ENCODE assay signal across 14 cellular contexts in genomic region chr12:120215766-120216735, GRCh38. TPM values are rescaled to one million over a fixed set of nuclear protein-coding genes. Genes with fewer than 3 reads are reported as not detected.
DNase-seq lines count a peak whose midpoint lies in the region; TF ChIP-seq lines count a peak whose summit lies in the region.
"Had no signal": no experiment of that assay in that cellular context is flagged by ENCODE, and none has a peak within 500 bp of the region (broad histone marks: within the 10 kb centered on the region; RNA-seq: fewer than 3 reads in every experiment).

No MANE protein-coding gene starts in this region.

- H3K9me3 ChIP-seq in H9 (ENCODE audit: control insufficient read depth, low read depth, low read length) (no peaks in the 10 kb centered on the region), breast epithelium (no peaks in the 10 kb centered on the region)
- H3K9me3 ChIP-seq: gastrocnemius medialis, Peyer's patch, SK-N-SH had no signal

- no peaks in the 10 kb centered on the region for H3K4me1 ChIP-seq in H9 (ENCODE audit: insufficient read depth, low read length)
- H3K4me1 ChIP-seq in breast epithelium = no peaks in the 10 kb centered on the region
- H3K4me1 ChIP-seq: gastrocnemius medialis, parathyroid adenoma, Peyer's patch had no signal

- TF ChIP-seq CTCF in Calu3 (IDR thresholded peaks at IDR 0.05; ENCODE audit: unreplicated experiment) (no peak), H9 (conservative IDR thresholded peaks at IDR 0.05) (no peak), breast epithelium (IDR thresholded peaks at IDR 0.05) (no peak), nephron progenitor cell (IDR thresholded peaks at IDR 0.05) (no peak)

- no peak overlapping the region for H2BK12ac ChIP-seq in H9 (ENCODE audit: insufficient read length, low read depth, low read length)

- H3K27me3 Mint-ChIP-seq in Calu3 (ENCODE audit: unreplicated experiment) = no peaks in the 10 kb centered on the region
- H3K27me3 Mint-ChIP-seq in H9 (ENCODE audit: low read depth) = no peaks in the 10 kb centered on the region
- H3K27me3 Mint-ChIP-seq in nephron progenitor cell (ENCODE audit: low read depth, poor library complexity) = no peaks in the 10 kb centered on the region

- no peak overlapping the region for H2AK5ac ChIP-seq in H9 (ENCODE audit: insufficient read length, low read length)

- H3K36me3 ChIP-seq in breast epithelium = peaks cover 17% of the 10 kb centered on the region

- BruUV-seq in Calu3 (replicated peaks; lab: Mats Ljungman, UMichigan) = no TSS peak

- H3K79me1 ChIP-seq in H9 (ENCODE audit: insufficient read depth, low read depth, low read length, poor library complexity, severe bottlenecking) = no peaks in the 10 kb centered on the region

- no peak overlapping the region for H3K14ac ChIP-seq in H9 (ENCODE audit: insufficient read depth, low read length)

- H4K5ac ChIP-seq in H9 (ENCODE audit: insufficient read length, low read depth, low read length) = no peak overlapping the region

- H4K20me1 ChIP-seq in H9 (ENCODE audit: control insufficient read depth, insufficient read depth, insufficient read length) = no peaks in the 10 kb centered on the region

- WGBS in H9 (ENCODE audit: extremely low coverage, insufficient read length, low lambda C conversion rate) = no CpG with 5 or more reads among the region's 23 CpGs

- no peak overlapping the region for H3K4me3 ChIP-seq in breast epithelium
- H3K4me3 ChIP-seq: coronary artery, gastrocnemius medialis, Peyer's patch had no signal

- H4K8ac ChIP-seq in H9 (replicated peaks; ENCODE audit: insufficient read length, low read depth, low read length) = no peak overlapping the region

- no peak overlapping the region for H3K9ac ChIP-seq in H9 (ENCODE audit: extremely low read depth, insufficient read length, low read length)
- H3K9ac ChIP-seq: parathyroid adenoma, SK-N-SH had no signal

- H3K4me1 Mint-ChIP-seq in Calu3 (ENCODE audit: low read depth, unreplicated experiment) = no peaks in the 10 kb centered on the region
- peaks cover 0 to 9% of the 10 kb centered on the region in 2 experiments; a peak in 2 of 4 replicates for H3K4me1 Mint-ChIP-seq in H9
- peaks cover 28% of the 10 kb centered on the region for H3K4me1 Mint-ChIP-seq in nephron progenitor cell

- no peak overlapping the region for H4K91ac ChIP-seq in H9 (ENCODE audit: insufficient read length, low read depth, low read length)

- H3K36me3 Mint-ChIP-seq in Calu3 (ENCODE audit: insufficient read depth, unreplicated experiment) (peaks cover 88% of the 10 kb centered on the region), H9 (ENCODE audit: insufficient read depth in 1 of 3, low read depth in 3 of 3) (peaks cover 23 to 72% (median 62%) of the 10 kb centered on the region in 3 experiments), nephron progenitor cell (ENCODE audit: low read depth) (peaks cover 31% of the 10 kb centered on the region)

- H3K4me3 Mint-ChIP-seq in Calu3 (ENCODE audit: low read depth, unreplicated experiment) (no peak overlapping the region), H9 (peak overlapping the region in 1 of 2 experiments; percentile 22; a peak in 2 of 5 replicates), nephron progenitor cell (no peak overlapping the region)

- no peak overlapping the region for H3K56ac ChIP-seq in H9 (ENCODE audit: insufficient read length, low read depth, low read length)

- no peaks in the 10 kb centered on the region for H3K23me2 ChIP-seq in H9 (ENCODE audit: insufficient read length, low read depth, low read length, poor library complexity, severe bottlenecking)

- H3K27ac ChIP-seq in H9 (ENCODE audit: insufficient read length, low read depth, low read length) (no peak overlapping the region), breast epithelium (peak overlapping the region; percentile 1 to 71)
- H3K27ac ChIP-seq: coronary artery, gastrocnemius medialis, parathyroid adenoma, Peyer's patch had no signal

- H3K27me3 ChIP-seq in H9 (ENCODE audit: insufficient read depth, low read length) (no peaks in the 10 kb centered on the region; the same call in 1 of the 2 replicates), breast epithelium (no peaks in the 10 kb centered on the region)
- H3K27me3 ChIP-seq: gastrocnemius medialis, Peyer's patch had no signal

- no peak overlapping the region for H2AFZ ChIP-seq in H9 (ENCODE audit: low read length)
- H2AFZ ChIP-seq: parathyroid adenoma had no signal

- TF ChIP-seq POLR2A in breast epithelium (IDR thresholded peaks at IDR 0.05) = no peak

- H2BK5ac ChIP-seq in H9 (ENCODE audit: insufficient read length, low read length) = no peak overlapping the region

- H3T11ph ChIP-seq in H9 (ENCODE audit: low read length) = no peak overlapping the region

- no peak overlapping the region for H3K23ac ChIP-seq in H9 (ENCODE audit: insufficient read length, low read depth, low read length)

- no peak overlapping the region for H2BK15ac ChIP-seq in H9 (ENCODE audit: low read depth, low read length)

- H2BK20ac ChIP-seq in H9 (ENCODE audit: low read depth, low read length, poor library complexity, severe bottlenecking) = no peak overlapping the region

- CTCF ChIA-PET in Calu3 (lab: Charles Lee) = interaction anchor here (0.6 to 0.8 kb wide), 2 partner anchors 15 kb away, joined by 3 to 4 read pairs; no protein-coding TSS in a partner anchor

- H3K18ac ChIP-seq in H9 (ENCODE audit: insufficient read length, low read depth, low read length) = no peak overlapping the region

- DNase-seq in Calu3 = no peak
- DNase-seq in H9 = no peak
- no peak for DNase-seq in breast epithelium (ENCODE audit: low spot score in 2 of 2)
- no peak for DNase-seq in nephron progenitor cell
- DNase-seq in DMS114 treated with DMSO at 0.1 percent for 48 hours (lab: John Stamatoyannopoulos, UW; ENCODE audit: unreplicated experiment) = no peak
- DNase-seq in nucleus accumbens (lab: John Stamatoyannopoulos, UW) = no peak
- DNase-seq in central memory CD4-positive, alpha-beta T cell = no peak
- DNase-seq: gastrocnemius medialis, NCI-H1436 treated with DMSO at 0.1 percent for 48 hours, NCI-H82, Peyer's patch had no signal

- H3K4me2 ChIP-seq in H9 (ENCODE audit: insufficient read depth, insufficient read length, low read length) = no peak overlapping the region
- H3K4me2 ChIP-seq: SK-N-SH had no signal

- H3K27ac Mint-ChIP-seq in Calu3 (ENCODE audit: unreplicated experiment) (peak overlapping the region; percentile 17), H9 (peak overlapping the region; percentile 87 to 91 (median 89)), nephron progenitor cell (peak overlapping the region; percentile 90)

- intact Hi-C loops in Calu3 (cut with micrococcal nuclease; ENCODE audit: unreplicated experiment) = no loop called here
- intact Hi-C loops in breast epithelium (cut with DNase I; ENCODE audit: low total_unique reads) = no loop called here

- no peak overlapping the region for H2BK120ac ChIP-seq in H9 (ENCODE audit: low read depth, low read length, poor library complexity, severe bottlenecking)

- H3K79me2 ChIP-seq in H9 (ENCODE audit: insufficient read depth, low read length) = no peaks in the 10 kb centered on the region

- no peak overlapping the region for H3K4ac ChIP-seq in H9 (ENCODE audit: low read depth, low read length)

- H3K9me3 Mint-ChIP-seq in Calu3 (ENCODE audit: low read depth, unreplicated experiment) = no peaks in the 10 kb centered on the region
- no peaks in the 10 kb centered on the region for H3K9me3 Mint-ChIP-seq in H9
- no peaks in the 10 kb centered on the region for H3K9me3 Mint-ChIP-seq in nephron progenitor cell

RNA-seq across cellular contexts. Expression of gene RPLP0, which starts 15.1 kb away (rescaled TPM):
- total RNA-seq in Calu3 (2022) (1,595 and 1,852 TPM in 2 replicates), H9 (2021) (2,950 and 3,019 TPM in 2 replicates), breast epithelium (1,000 to 10,000 TPM; 3,137 to 4,833 (median 3,312) TPM)

RNA-seq across cellular contexts. Expression of gene GCN1, which starts 21.5 kb away (rescaled TPM):
- total RNA-seq in Calu3 (2022) = 168 and 188 TPM in 2 replicates
- total RNA-seq in H9 (2021) = 125 and 137 TPM in 2 replicates
- 10 to 100 TPM; 50.1 to 79.6 (median 73.4) TPM for total RNA-seq in breast epithelium

RNA-seq across cellular contexts. Expression of gene PXN, which starts 49.5 kb away (rescaled TPM):
- 156 and 172 TPM in 2 replicates for total RNA-seq in Calu3 (2022)
- 88.9 and 92.8 TPM in 2 replicates for total RNA-seq in H9 (2021)
- 10 to 100 TPM; 44.8 to 74.1 (median 53.9) TPM for total RNA-seq in breast epithelium

Comparison
In these comparisons a context has a peak if more than half of its experiments do, and no peak if none do; other contexts are left out.
1. H3K27ac Mint-ChIP-seq: peak in every context shown above with its lines; median percentile 90 in nephron progenitor cell; 89 in H9; 17 in Calu3.